In genomic region chr3:33660035-33660434, GRCh38 we compare ENCODE assay signal across 8 cellular contexts. TPM values are rescaled to one million over a fixed set of nuclear protein-coding genes. Genes with fewer than 3 reads are reported as not detected.
A peak's percentile ranks its signal among the peaks of the same experiment; 100 is the strongest.
DNase-seq lines count a peak whose midpoint lies in the region; ATAC-seq and TF ChIP-seq lines count a peak whose summit lies in the region.

No MANE protein-coding gene starts in this region.

- H3K4me1 Mint-ChIP-seq in activated naive CD8-positive, alpha-beta T cell (ENCODE audit: low read depth): peaks cover 36% of the 10 kb centered on the region
- H3K4me1 Mint-ChIP-seq in activated naive CD8-positive, alpha-beta T cell treated with anti-CD3 and anti-CD28 coated beads, Interleukin-2, amount 50 U/mL, for 24 hours: peaks cover 29% of the 10 kb centered on the region
- peaks cover 35% of the 10 kb centered on the region for H3K4me1 Mint-ChIP-seq in dendritic cell treated with granulocyte-macrophage colony-stimulating factor and Interleukin-4, amounts not matched to agents 40 ng/mL and 50 ng/mL, for 4 days (ENCODE audit: low read depth)
- H3K4me1 Mint-ChIP-seq in naive B cell: peaks cover 19 to 42% (median 28%) of the 10 kb centered on the region in 3 donors

- H3K27me3 Mint-ChIP-seq in activated naive CD8-positive, alpha-beta T cell: no peaks in the 10 kb centered on the region
- no peaks in the 10 kb centered on the region for H3K27me3 Mint-ChIP-seq in activated naive CD8-positive, alpha-beta T cell treated with anti-CD3 and anti-CD28 coated beads, Interleukin-2, amount 50 U/mL, for 24 hours
- no peaks in the 10 kb centered on the region for H3K27me3 Mint-ChIP-seq in dendritic cell treated with granulocyte-macrophage colony-stimulating factor and Interleukin-4, amounts not matched to agents 40 ng/mL and 50 ng/mL, for 4 days
- H3K27me3 Mint-ChIP-seq in naive B cell: no peaks in the 10 kb centered on the region

- peak overlapping the region; percentile 73 for H3K4me3 Mint-ChIP-seq in activated naive CD8-positive, alpha-beta T cell
- no peak overlapping the region for H3K4me3 Mint-ChIP-seq in activated naive CD8-positive, alpha-beta T cell treated with anti-CD3 and anti-CD28 coated beads, Interleukin-2, amount 50 U/mL, for 24 hours
- H3K4me3 Mint-ChIP-seq in dendritic cell treated with granulocyte-macrophage colony-stimulating factor and Interleukin-4, amounts not matched to agents 40 ng/mL and 50 ng/mL, for 4 days: no peak overlapping the region
- peak overlapping the region in 5 of 8 donors; percentile 26 to 81 (median 76) for H3K4me3 Mint-ChIP-seq in naive B cell

- peak overlapping the region; percentile 67 to 86 (median 78) for H3K27ac ChIP-seq in transverse colon

- no peak for ATAC-seq in activated naive CD8-positive, alpha-beta T cell treated with anti-CD3 and anti-CD28 coated beads, Interleukin-2, amount 50 U/mL, for 24 hours
- no peak for ATAC-seq in naive B cell (ENCODE audit: low read depth in 2 of 2)
- ATAC-seq in HG03097 (IDR thresholded peaks at IDR 0.05; ENCODE audit: low FRiP score, unreplicated experiment): no peak
- no peak for ATAC-seq in GM19351 (IDR thresholded peaks at IDR 0.05; ENCODE audit: unreplicated experiment)

- no peak for TF ChIP-seq CTCF in transverse colon (IDR thresholded peaks at IDR 0.05)

- no peaks in the 10 kb centered on the region for H3K9me3 Mint-ChIP-seq in activated naive CD8-positive, alpha-beta T cell (ENCODE audit: low read depth)
- no peaks in the 10 kb centered on the region for H3K9me3 Mint-ChIP-seq in activated naive CD8-positive, alpha-beta T cell treated with anti-CD3 and anti-CD28 coated beads, Interleukin-2, amount 50 U/mL, for 24 hours
- no peaks in the 10 kb centered on the region for H3K9me3 Mint-ChIP-seq in dendritic cell treated with granulocyte-macrophage colony-stimulating factor and Interleukin-4, amounts not matched to agents 40 ng/mL and 50 ng/mL, for 4 days
- H3K9me3 Mint-ChIP-seq in naive B cell: no peaks in the 10 kb centered on the region

- H3K4me1 ChIP-seq in transverse colon: peaks cover 0 to 23% (median 11%) of the 10 kb centered on the region in 4 donors

- H3K9me3 ChIP-seq in transverse colon: no peaks in the 10 kb centered on the region

- TF ChIP-seq POLR2A in transverse colon (IDR thresholded peaks at IDR 0.05): no peak

- H3K36me3 ChIP-seq in transverse colon: no peaks in the 10 kb centered on the region

- TF ChIP-seq EP300 in transverse colon (IDR thresholded peaks at IDR 0.05; ENCODE audit: low read depth): no peak

- WGBS in transverse colon (ENCODE audit: low coverage in 1 of 2), 2 donors: 60% methylated on average over 5 of the region's 5 CpGs

- peak overlapping the region in 2 of 4 donors; percentile 23 to 43 for H3K4me3 ChIP-seq in transverse colon

- in situ Hi-C loops in transverse colon (cut with MboI; ENCODE audit: low pct_ligation_motif_present in 1 of 4, low pct_unique_long_range_greater_than_20kb in 1 of 4, low sequenced_read_pairs in 3 of 4): no loop called here

- intact Hi-C loops in dendritic cell treated with granulocyte-macrophage colony-stimulating factor and Interleukin-4, amounts not matched to agents 40 ng/mL and 50 ng/mL, for 4 days (cut with micrococcal nuclease): no loop called here
- intact Hi-C loops in transverse colon (cut with DNase I; ENCODE audit: low total_unique reads): loop anchor here (10.0 kb wide), 1 partner anchor 55 kb away; the partner anchor contains the start of gene CLASP2

- no peak overlapping the region for H3K27ac Mint-ChIP-seq in activated naive CD8-positive, alpha-beta T cell
- no peak overlapping the region for H3K27ac Mint-ChIP-seq in activated naive CD8-positive, alpha-beta T cell treated with anti-CD3 and anti-CD28 coated beads, Interleukin-2, amount 50 U/mL, for 24 hours
- peak overlapping the region; percentile 74 for H3K27ac Mint-ChIP-seq in dendritic cell treated with granulocyte-macrophage colony-stimulating factor and Interleukin-4, amounts not matched to agents 40 ng/mL and 50 ng/mL, for 4 days
- peak overlapping the region in 1 of 6 donors; percentile 44 for H3K27ac Mint-ChIP-seq in naive B cell

- H3K27me3 ChIP-seq in transverse colon: no peaks in the 10 kb centered on the region

- no peak for DNase-seq in activated naive CD8-positive, alpha-beta T cell treated with anti-CD3 and anti-CD28 coated beads, Interleukin-2, amount 50 U/mL, for 24 hours
- DNase-seq in naive B cell: no peak
- no peak for DNase-seq in transverse colon
- DNase-seq in HPDE6-E6E7 (ENCODE audit: extremely low spot score): no peak

- peaks cover 7% of the 10 kb centered on the region for H3K36me3 Mint-ChIP-seq in activated naive CD8-positive, alpha-beta T cell
- peaks cover 10% of the 10 kb centered on the region for H3K36me3 Mint-ChIP-seq in activated naive CD8-positive, alpha-beta T cell treated with anti-CD3 and anti-CD28 coated beads, Interleukin-2, amount 50 U/mL, for 24 hours (ENCODE audit: low read depth)
- H3K36me3 Mint-ChIP-seq in dendritic cell treated with granulocyte-macrophage colony-stimulating factor and Interleukin-4, amounts not matched to agents 40 ng/mL and 50 ng/mL, for 4 days (ENCODE audit: low read depth): peaks cover 16% of the 10 kb centered on the region
- H3K36me3 Mint-ChIP-seq in naive B cell: peaks cover 0 to 10% of the 10 kb centered on the region in 2 donors

RNA-seq across cellular contexts. Expression of gene CLASP2, which starts 58.0 kb away (rescaled TPM):
- 10 to 100 TPM; 10.2 to 16.6 (median 14.3) TPM for polyA plus RNA-seq in naive B cell (ENCODE audit: low read depth in 6 of 6)
- 100 to 1,000 TPM in 1 of 4 donors, 10 to 100 TPM in 3; 50.0 to 119 (median 56.6) TPM for total RNA-seq in transverse colon

Comparison
In these comparisons a context has a peak if more than half of its experiments do, and no peak if none do; other contexts are left out.
1. H3K4me3 Mint-ChIP-seq: peak in activated naive CD8-positive, alpha-beta T cell (single experiment) and naive B cell (5 of 8); none in activated naive CD8-positive, alpha-beta T cell treated with anti-CD3 and anti-CD28 coated beads, Interleukin-2, amount 50 U/mL, for 24 hours (single experiment) and dendritic cell treated with granulocyte-macrophage colony-stimulating factor and Interleukin-4, amounts not matched to agents 40 ng/mL and 50 ng/mL, for 4 days (single experiment).